13 cellular contexts compared by ENCODE assay signal in genomic region chr4:142416711-142417275, GRCh38.
A peak's percentile ranks its signal among the peaks of the same experiment; 100 is the strongest.
DNase-seq lines count a peak whose midpoint lies in the region; ATAC-seq and TF ChIP-seq lines count a peak whose summit lies in the region.
"Had no signal": no experiment of that assay in that cellular context is flagged by ENCODE, and none has a peak within 500 bp of the region (broad histone marks: within the 10 kb centered on the region; RNA-seq: fewer than 3 reads in every experiment).

No MANE protein-coding gene starts in this region.

- H3K9ac ChIP-seq in endodermal cell (ENCODE audit: extremely low read depth, low read length, poor library complexity, severe bottlenecking) = no peak overlapping the region

- peak overlapping the region; percentile 95 for H3K27ac Mint-ChIP-seq in activated CD4-positive, alpha-beta T cell treated with anti-CD3 and anti-CD28 coated beads, Interleukin-2, amount 10 ng/mL, durations not matched to agents 24 days and 14 days
- peak overlapping the region; percentile 96 for H3K27ac Mint-ChIP-seq in T-helper 1 cell treated with Interleukin-12 subunit alpha and Interleukin-12 subunit beta and Interleukin-4 antibody, amounts not matched to agents 30 μg/mL and 1 μg/mL, for 36 hours
- H3K27ac Mint-ChIP-seq in endodermal cell = peak overlapping the region; percentile 14
- H3K27ac Mint-ChIP-seq: naive B cell, type B pancreatic cell had no signal

- TF ChIP-seq CTCF in endodermal cell (conservative IDR thresholded peaks at IDR 0.05) = no peak

- ATAC-seq in sciatic nerve (peak; percentile 30), HG03196 (IDR thresholded peaks at IDR 0.05; ENCODE audit: unreplicated experiment) (no peak)

- H3K36me3 Mint-ChIP-seq in activated CD4-positive, alpha-beta T cell treated with anti-CD3 and anti-CD28 coated beads, Interleukin-2, amount 10 ng/mL, durations not matched to agents 24 days and 14 days (ENCODE audit: low read depth) = peaks cover 9% of the 10 kb centered on the region
- H3K36me3 Mint-ChIP-seq in T-helper 1 cell treated with Interleukin-12 subunit alpha and Interleukin-12 subunit beta and Interleukin-4 antibody, amounts not matched to agents 30 μg/mL and 1 μg/mL, for 36 hours (ENCODE audit: low read depth) = peaks cover 6% of the 10 kb centered on the region
- H3K36me3 Mint-ChIP-seq in endodermal cell (ENCODE audit: low read depth) = no peaks in the 10 kb centered on the region
- H3K36me3 Mint-ChIP-seq: naive B cell, type B pancreatic cell had no signal

- no peak for TF ChIP-seq POLR2A in erythroblast (IDR thresholded peaks at IDR 0.05; ENCODE audit: low read length)

- no peaks in the 10 kb centered on the region for H3K27me3 Mint-ChIP-seq in activated CD4-positive, alpha-beta T cell treated with anti-CD3 and anti-CD28 coated beads, Interleukin-2, amount 10 ng/mL, durations not matched to agents 24 days and 14 days
- no peaks in the 10 kb centered on the region for H3K27me3 Mint-ChIP-seq in T-helper 1 cell treated with Interleukin-12 subunit alpha and Interleukin-12 subunit beta and Interleukin-4 antibody, amounts not matched to agents 30 μg/mL and 1 μg/mL, for 36 hours (ENCODE audit: low read depth)
- H3K27me3 Mint-ChIP-seq in endodermal cell (ENCODE audit: insufficient read depth) = no peaks in the 10 kb centered on the region
- H3K27me3 Mint-ChIP-seq: naive B cell, type B pancreatic cell had no signal

- no peaks in the 10 kb centered on the region for H3K27me3 ChIP-seq in endodermal cell (ENCODE audit: control insufficient read depth, insufficient read depth, low read length, poor library complexity, severe bottlenecking)

- peaks cover 36% of the 10 kb centered on the region for H3K4me1 Mint-ChIP-seq in activated CD4-positive, alpha-beta T cell treated with anti-CD3 and anti-CD28 coated beads, Interleukin-2, amount 10 ng/mL, durations not matched to agents 24 days and 14 days
- peaks cover 26% of the 10 kb centered on the region for H3K4me1 Mint-ChIP-seq in T-helper 1 cell treated with Interleukin-12 subunit alpha and Interleukin-12 subunit beta and Interleukin-4 antibody, amounts not matched to agents 30 μg/mL and 1 μg/mL, for 36 hours (ENCODE audit: low read depth)
- H3K4me1 Mint-ChIP-seq in endodermal cell = peaks cover 17% of the 10 kb centered on the region
- H3K4me1 Mint-ChIP-seq: naive B cell had no signal

- DNase-seq in activated CD4-positive, alpha-beta T cell treated with anti-CD3 and anti-CD28 coated beads, Interleukin-2, amount 10 ng/mL, durations not matched to agents 24 days and 14 days = peak; percentile 75
- DNase-seq in activated CD4-positive, alpha-beta T cell treated with anti-CD3 and anti-CD28 coated beads for 1 hour = no peak
- DNase-seq in endodermal cell = no peak
- DNase-seq in sciatic nerve (ENCODE audit: low spot score) = no peak
- no peak for DNase-seq in SHP77 treated with DMSO at 0.1 percent for 48 hours (lab: John Stamatoyannopoulos, UW)
- DNase-seq in erythroblast (lab: John Stamatoyannopoulos, UW) = no peak
- DNase-seq: ACHN; naive B cell; stimulated activated CD4-positive, alpha-beta T cell treated with anti-CD3 and anti-CD28 coated beads, Interleukin-4, amount 100 ng/mL, for 24 hours had no signal

- intact Hi-C loops in activated CD4-positive, alpha-beta T cell treated with anti-CD3 and anti-CD28 coated beads, Interleukin-2, amount 10 ng/mL, durations not matched to agents 24 days and 14 days (cut with micrococcal nuclease) = loop anchor here (1.0 kb wide), 4 partner anchors 9 to 150 kb away; no protein-coding TSS in a partner anchor
- intact Hi-C loops in sciatic nerve (cut with DNase I) = loop anchor here (5.0 kb wide), 1 partner anchor 249 kb away; no protein-coding TSS in a partner anchor

- no peak overlapping the region for H3K4me3 ChIP-seq in endodermal cell (ENCODE audit: low read length)

- no peaks in the 10 kb centered on the region for H3K36me3 ChIP-seq in endodermal cell (ENCODE audit: control insufficient read depth, insufficient read depth, low read length)

- no peaks in the 10 kb centered on the region for H3K9me3 ChIP-seq in endodermal cell (ENCODE audit: control insufficient read depth, low read length)

- peak overlapping the region; percentile 62 for H3K4me3 Mint-ChIP-seq in activated CD4-positive, alpha-beta T cell treated with anti-CD3 and anti-CD28 coated beads, Interleukin-2, amount 10 ng/mL, durations not matched to agents 24 days and 14 days
- H3K4me3 Mint-ChIP-seq in T-helper 1 cell treated with Interleukin-12 subunit alpha and Interleukin-12 subunit beta and Interleukin-4 antibody, amounts not matched to agents 30 μg/mL and 1 μg/mL, for 36 hours = peak overlapping the region; percentile 76
- no peak overlapping the region for H3K4me3 Mint-ChIP-seq in endodermal cell
- H3K4me3 Mint-ChIP-seq: naive B cell, type B pancreatic cell had no signal

- H3K4me1 ChIP-seq in endodermal cell (ENCODE audit: control insufficient read depth, insufficient read depth, low read length) = no peaks in the 10 kb centered on the region

- 77 to 79% methylated on average over 4 to 5 of the region's 5 CpGs for WGBS in endodermal cell (ENCODE audit: insufficient coverage in 1 of 2, insufficient read length in 1 of 2), 2 experiments

- no peak overlapping the region for H3K27ac ChIP-seq in endodermal cell (ENCODE audit: low read depth, low read length)
- H3K27ac ChIP-seq: VCaP had no signal

- H3K9me3 Mint-ChIP-seq in activated CD4-positive, alpha-beta T cell treated with anti-CD3 and anti-CD28 coated beads, Interleukin-2, amount 10 ng/mL, durations not matched to agents 24 days and 14 days = peaks cover 9% of the 10 kb centered on the region
- no peaks in the 10 kb centered on the region for H3K9me3 Mint-ChIP-seq in T-helper 1 cell treated with Interleukin-12 subunit alpha and Interleukin-12 subunit beta and Interleukin-4 antibody, amounts not matched to agents 30 μg/mL and 1 μg/mL, for 36 hours
- H3K9me3 Mint-ChIP-seq in endodermal cell = peaks cover 2% of the 10 kb centered on the region
- H3K9me3 Mint-ChIP-seq: type B pancreatic cell had no signal

Comparison
In these comparisons a context has a peak if more than half of its experiments do, and no peak if none do; other contexts are left out.
1. H3K27ac Mint-ChIP-seq: peak in every context shown above with its lines; median percentile 96 in T-helper 1 cell treated with Interleukin-12 subunit alpha and Interleukin-12 subunit beta and Interleukin-4 antibody, amounts not matched to agents 30 μg/mL and 1 μg/mL, for 36 hours; 95 in activated CD4-positive, alpha-beta T cell treated with anti-CD3 and anti-CD28 coated beads, Interleukin-2, amount 10 ng/mL, durations not matched to agents 24 days and 14 days; 14 in endodermal cell.